16 cellular contexts compared by ENCODE assay signal in genomic region chr16:10883004-10883403, GRCh38. TPM values are rescaled to one million over a fixed set of nuclear protein-coding genes. Genes with fewer than 3 reads are reported as not detected.
DNase-seq lines count a peak whose midpoint lies in the region; ATAC-seq, FAIRE-seq and TF ChIP-seq lines count a peak whose summit lies in the region.
"Had no signal": no experiment of that assay in that cellular context is flagged by ENCODE, and none has a peak within 500 bp of the region (broad histone marks: within the 10 kb centered on the region; RNA-seq: fewer than 3 reads in every experiment).

No MANE protein-coding gene starts in this region.

- DNase-seq in HuH-7.5 (ENCODE audit: low spot score) (peak; percentile 27), GM12878 (ENCODE audit: low read depth, low spot score) (no peak), nephron progenitor cell (peak; percentile 23), nucleus accumbens (lab: John Stamatoyannopoulos, UW) (no peak), G401 (ENCODE audit: low spot score) (no peak), NCI-H1048 (lab: John Stamatoyannopoulos, UW) (no peak)
- DNase-seq: left ventricle myocardium inferior, NCI-H1092 treated with DMSO at 0.1 percent for 48 hours, NCI-H226 had no signal

- no peaks in the 10 kb centered on the region for H3K9me3 ChIP-seq in BLaER1 treated with 17β-estradiol and CSF1 and Interleukin-3, amounts not matched to agents 10 nM and 100 nM (replicated peaks in 1 of 11)
- H3K9me3 ChIP-seq in GM12878 (replicated peaks; ENCODE audit: control insufficient read depth, insufficient read depth, low read length): no peaks in the 10 kb centered on the region; the same call in 2 of the 3 replicates
- H3K9me3 ChIP-seq: body of pancreas, esophagus muscularis mucosa, left ventricle myocardium inferior had no signal

- H3K4me1 Mint-ChIP-seq in nephron progenitor cell: peaks cover 18% of the 10 kb centered on the region

- peak overlapping the region in 8 of 11 experiments; percentile 6 to 88 (median 84); a peak in 16 of 22 replicates for H3K27ac ChIP-seq in BLaER1 treated with 17β-estradiol and CSF1 and Interleukin-3, amounts not matched to agents 10 nM and 100 nM
- H3K27ac ChIP-seq in GM12878 (ENCODE audit: control insufficient read depth, insufficient read depth): peak overlapping the region; percentile 8; the same call in 1 of the 2 replicates
- H3K27ac ChIP-seq: body of pancreas, esophagus muscularis mucosa, hepatocyte, left ventricle myocardium inferior had no signal

- 85% methylated on average over 7 of the region's 7 CpGs for WGBS in GM12878 (ENCODE audit: insufficient coverage, insufficient replicate concordance, low lambda C conversion rate, missing lambda C conversion rate)

- H3K4me3 ChIP-seq in BLaER1 treated with 17β-estradiol and CSF1 and Interleukin-3, amounts not matched to agents 10 nM and 100 nM: 0 out of 20 replicates have a peak overlapping the region, but pooled peaks of 1 of the 10 experiments have one; percentile 1
- H3K4me3 ChIP-seq in GM12878: peak overlapping the region; percentile 14; the same call in 1 of the 2 replicates
- H3K4me3 ChIP-seq: body of pancreas, esophagus muscularis mucosa, hepatocyte, left ventricle myocardium inferior had no signal

- intact Hi-C loops in GM12878 (cut with micrococcal nuclease; ENCODE audit: unreplicated experiment): no loop called here

- no peak overlapping the region for H3K27ac Mint-ChIP-seq in nephron progenitor cell
- H3K27ac Mint-ChIP-seq: activated naive CD4-positive, alpha-beta T cell treated with anti-CD3 and anti-CD28 coated beads, Interleukin-2, amount 50 U/mL, for 24 hours had no signal

- H3K36me3 Mint-ChIP-seq in nephron progenitor cell (ENCODE audit: low read depth): no peaks in the 10 kb centered on the region
- H3K36me3 Mint-ChIP-seq: activated naive CD4-positive, alpha-beta T cell treated with anti-CD3 and anti-CD28 coated beads, Interleukin-2, amount 50 U/mL, for 24 hours had no signal

- CTCF ChIA-PET in GM12878 (lab: Yijun Ruan, JAX): interaction anchor here (1.0 to 4.9 kb wide), 4 partner anchors 12 to 139 kb away, joined by 3 to 30 read pairs (median 4); no protein-coding TSS in a partner anchor

- POLR2A ChIA-PET in GM12878 (lab: Charles Lee): interaction anchor here (0.8 to 1.9 kb wide), 3 partner anchors 14 to 140 kb away, joined by 3 to 8 read pairs (median 7); partner anchors contain the start of gene NUBP1

- H3K27me3 ChIP-seq in BLaER1 treated with 17β-estradiol and CSF1 and Interleukin-3, amounts not matched to agents 10 nM and 100 nM: no peaks in the 10 kb centered on the region
- no peaks in the 10 kb centered on the region for H3K27me3 ChIP-seq in GM12878 (replicated peaks in 1 of 2; ENCODE audit: control insufficient read depth in 2 of 2, insufficient read depth in 2 of 2, low read length in 1 of 2)
- H3K27me3 ChIP-seq: body of pancreas had no signal

- TF ChIP-seq CTCF in GM12878 (IDR thresholded peaks at IDR 0.05 in 2 of 3, conservative IDR thresholded peaks at IDR 0.05 in 1 of 3; ENCODE audit: control insufficient read depth in 2 of 3, extremely low read depth in 1 of 3, insufficient read depth in 1 of 3, low read depth in 3 of 3, low read length in 3 of 3) (no peak), nephron progenitor cell (IDR thresholded peaks at IDR 0.05) (no peak)

- H3K4me3 Mint-ChIP-seq in nephron progenitor cell: no peak overlapping the region
- H3K4me3 Mint-ChIP-seq: activated naive CD4-positive, alpha-beta T cell treated with anti-CD3 and anti-CD28 coated beads, Interleukin-2, amount 50 U/mL, for 24 hours had no signal

- no TSS peak for BruUV-seq in GM12878 (replicated peaks; lab: Mats Ljungman, UMichigan)

- FAIRE-seq in GM12878 (lab: Jason Lieb, UNC): no peak
- FAIRE-seq: urothelium cell line had no signal

- peaks cover 7 to 67% (median 25%) of the 10 kb centered on the region in 11 experiments; a peak in 13 of 22 replicates for H4K20me1 ChIP-seq in BLaER1 treated with 17β-estradiol and CSF1 and Interleukin-3, amounts not matched to agents 10 nM and 100 nM
- peaks cover 18% of the 10 kb centered on the region; the same call in 1 of the 2 replicates for H4K20me1 ChIP-seq in GM12878 (ENCODE audit: control insufficient read depth, insufficient read depth)

- peaks cover 75% of the 10 kb centered on the region for H3K27me3 Mint-ChIP-seq in nephron progenitor cell (ENCODE audit: low read depth, poor library complexity)

- TF ChIP-seq POLR2A in GM12878 (IDR thresholded peaks at IDR 0.05; ENCODE audit: low read depth, low read length): no peak

- H3K4me2 ChIP-seq in BLaER1 treated with 17β-estradiol and CSF1 and Interleukin-3, amounts not matched to agents 10 nM and 100 nM: peak overlapping the region; percentile 92 to 98 (median 96)
- H3K4me2 ChIP-seq in GM12878 (ENCODE audit: control insufficient read depth, insufficient read depth): peak overlapping the region; percentile 80
- H3K4me2 ChIP-seq: hepatocyte had no signal

- H3K79me2 ChIP-seq in GM12878 (ENCODE audit: control insufficient read depth, insufficient read depth, low read length): peaks cover 92% of the 10 kb centered on the region
- H3K79me2 ChIP-seq: hepatocyte had no signal

- in situ Hi-C loops in GM12878 (cut with MboI): loop anchor here (25.0 kb wide), 2 partner anchors 571 to 1746 kb away; no protein-coding TSS in a partner anchor
- in situ Hi-C loops in G401 (cut with HindIII; ENCODE audit: low sequenced_read_pairs): no loop called here

- H2AFZ ChIP-seq in GM12878 (ENCODE audit: control insufficient read depth, low read depth, low read length): no peak overlapping the region
- H2AFZ ChIP-seq: hepatocyte had no signal

- TF ChIP-seq RAD21 in GM12878 (IDR thresholded peaks at IDR 0.05; ENCODE audit: insufficient read depth, low read depth, low read length): no peak

- peaks cover 21 to 66% (median 37%) of the 10 kb centered on the region in 11 experiments; a peak in 21 of 22 replicates for H3K36me3 ChIP-seq in BLaER1 treated with 17β-estradiol and CSF1 and Interleukin-3, amounts not matched to agents 10 nM and 100 nM
- H3K36me3 ChIP-seq in GM12878 (ENCODE audit: control insufficient read depth in 2 of 2, insufficient read depth in 2 of 2, low read length in 1 of 2): peaks cover 10 to 29% of the 10 kb centered on the region in 2 experiments
- H3K36me3 ChIP-seq: esophagus muscularis mucosa had no signal

- peak overlapping the region in 4 of 11 experiments; percentile 3 to 39 (median 22); a peak in 2 of 22 replicates for H3K9ac ChIP-seq in BLaER1 treated with 17β-estradiol and CSF1 and Interleukin-3, amounts not matched to agents 10 nM and 100 nM
- no peak overlapping the region for H3K9ac ChIP-seq in GM12878 (ENCODE audit: control insufficient read depth, insufficient read depth, low read length)

- ATAC-seq in GM12878: no peak
- ATAC-seq in activated CD4-positive, CD25-positive, alpha-beta regulatory T cell treated with anti-CD3 and anti-CD28 coated beads, Interleukin-2, amount 50 U/mL, for 24 hours: no peak
- ATAC-seq: body of pancreas had no signal

- H3K9me3 Mint-ChIP-seq in nephron progenitor cell: no peaks in the 10 kb centered on the region
- H3K9me3 Mint-ChIP-seq: activated naive CD4-positive, alpha-beta T cell treated with anti-CD3 and anti-CD28 coated beads, Interleukin-2, amount 50 U/mL, for 24 hours had no signal

- no peak for TF ChIP-seq EP300 in GM12878 (IDR thresholded peaks at IDR 0.05; ENCODE audit: borderline replicate concordance in 1 of 2, control insufficient read depth in 1 of 2, low read depth in 2 of 2, low read length in 2 of 2)

- SMC1A ChIA-PET in GM12878 (lab: Charles Lee; ENCODE audit: uncharacterized antibody, unreplicated experiment): interaction anchor here (0.6 to 5.1 kb wide), 7 partner anchors 9 to 136 kb away, joined by 3 to 39 read pairs (median 8); no protein-coding TSS in a partner anchor

- peaks cover 81 to 95% (median 88%) of the 10 kb centered on the region in 10 experiments for H3K4me1 ChIP-seq in BLaER1 treated with 17β-estradiol and CSF1 and Interleukin-3, amounts not matched to agents 10 nM and 100 nM
- H3K4me1 ChIP-seq in GM12878 (ENCODE audit: control insufficient read depth, insufficient read depth, low read length): peaks cover 64% of the 10 kb centered on the region

- RAD21 ChIA-PET in GM12878 (lab: Charles Lee; ENCODE audit: unreplicated experiment): interaction anchor here (0.8 to 2.6 kb wide), 6 partner anchors 13 to 101 kb away, joined by 3 to 19 read pairs (median 6); partner anchors contain the start of gene DEXI

RNA-seq across cellular contexts. Expression of gene CIITA, which starts 6.0 kb away (rescaled TPM):
- total RNA-seq in GM12878 (2013; cell fraction: nucleolus; rRNA removed): 733 and 778 TPM in 2 replicates
- total RNA-seq in GM12878 (2014; rRNA removed) (49.6 and 51.4 TPM in 2 replicates), GM12878 (2014; rRNA removed; fragmentation: Illumina TruSeq; extraction: Trizol) (31.0 and 37.4 TPM in 2 replicates), GM12878 (2021) (84.6 and 95.8 TPM in 2 replicates)
- 32.4 TPM for polyA plus RNA-seq in GM12878 (2011; ENCODE audit: low read depth)
- polyA plus RNA-seq in GM12878 (2011; rRNA removed) (139 and 145 TPM in 2 replicates), GM12878 (2014; fragmentation: Illumina TruSeq; extraction: Trizol) (35.7 and 51.1 TPM in 2 replicates), GM12878 (2014; fragmentation: Nextera tagmentation; extraction: Ambion mirVana) (10 to 100 TPM; 11.5 to 12.5 TPM), GM12878 (2014; rRNA removed) (74.5 and 82.5 TPM in 2 replicates), GM12878 (2016; fragmentation: Nextera tagmentation; extraction: Ambion mirVana) (10 to 100 TPM; 45.3 to 48.2 TPM)
- polyA plus RNA-seq in GM12878 (2011; cell fraction: cytosol; rRNA removed): 85.3 and 89.0 TPM in 2 replicates
- polyA plus RNA-seq in GM12878 (2011; cell fraction: nucleus; rRNA removed): 371 and 391 TPM in 2 replicates
- 50.3 and 56.0 TPM in 2 replicates for polyA plus RNA-seq in GM12878 (2012)
- polyA minus RNA-seq in GM12878 (2011; rRNA and poly(A)+ RNA removed): 158 and 163 TPM in 2 replicates
- polyA minus RNA-seq in GM12878 (2011; cell fraction: cytosol; rRNA and poly(A)+ RNA removed): 30.1 and 45.4 TPM in 2 replicates
- polyA minus RNA-seq in GM12878 (2011; cell fraction: nucleus; rRNA and poly(A)+ RNA removed): 156 and 242 TPM in 2 replicates
- not detected in 2 replicates for total RNA-seq in G401 (2014; rRNA removed; shearing (Covaris generic))
- total RNA-seq: hepatocyte had no signal

RNA-seq across cellular contexts. Expression of gene DEXI, which starts 59.3 kb away (rescaled TPM):
- 26.1 and 29.0 TPM in 2 replicates for total RNA-seq in GM12878 (2013; cell fraction: nucleolus; rRNA removed)
- total RNA-seq in GM12878 (2014; rRNA removed) (26.3 and 28.6 TPM in 2 replicates), GM12878 (2014; rRNA removed; fragmentation: Illumina TruSeq; extraction: Trizol) (17.0 and 17.3 TPM in 2 replicates), GM12878 (2021) (22.7 and 24.2 TPM in 2 replicates)
- polyA plus RNA-seq in GM12878 (2011; ENCODE audit: low read depth): 7.1 TPM
- polyA plus RNA-seq in GM12878 (2011; rRNA removed) (11.4 and 15.2 TPM in 2 replicates), GM12878 (2014; fragmentation: Illumina TruSeq; extraction: Trizol) (17.8 and 21.7 TPM in 2 replicates), GM12878 (2014; fragmentation: Nextera tagmentation; extraction: Ambion mirVana) (1 to 10 TPM; 1.4 to 4.3 TPM), GM12878 (2014; rRNA removed) (22.9 and 25.7 TPM in 2 replicates), GM12878 (2016; fragmentation: Nextera tagmentation; extraction: Ambion mirVana) (10 to 100 TPM; 14.0 to 19.8 TPM)
- 21.8 and 24.6 TPM in 2 replicates for polyA plus RNA-seq in GM12878 (2011; cell fraction: cytosol; rRNA removed)
- 37.7 and 44.3 TPM in 2 replicates for polyA plus RNA-seq in GM12878 (2011; cell fraction: nucleus; rRNA removed)
- polyA plus RNA-seq in GM12878 (2012): 15.5 and 16.1 TPM in 2 replicates
- polyA minus RNA-seq in GM12878 (2011; rRNA and poly(A)+ RNA removed): 18.1 and 24.7 TPM in 2 replicates
- polyA minus RNA-seq in GM12878 (2011; cell fraction: cytosol; rRNA and poly(A)+ RNA removed): 9.6 and 11.0 TPM in 2 replicates
- polyA minus RNA-seq in GM12878 (2011; cell fraction: nucleus; rRNA and poly(A)+ RNA removed): 14.1 and 21.8 TPM in 2 replicates
- 90.6 and 91.9 TPM in 2 replicates for total RNA-seq in G401 (2014; rRNA removed; shearing (Covaris generic))

Comparison
In these comparisons a context has a peak if more than half of its experiments do, and no peak if none do; other contexts are left out.
1. DNase-seq: peak in HuH-7.5 (single experiment) and nephron progenitor cell (single experiment); none in GM12878 (single experiment), nucleus accumbens (0 of 56), G401 (single experiment) and NCI-H1048 (single experiment).
2. RNA of gene CIITA, which starts 6.0 kb away (total RNA-seq): 31.0 to 778 TPM in GM12878; not detected in G401; every median in the first group is over 10 times any median in the second.